In genomic region chrX:72714471-72714916, GRCh38 we compare ENCODE assay signal across 9 cellular contexts. TPM values are rescaled to one million over a fixed set of nuclear protein-coding genes. Genes with fewer than 3 reads are reported as not detected.
DNase-seq lines count a peak whose midpoint lies in the region; ATAC-seq, FAIRE-seq and TF ChIP-seq lines count a peak whose summit lies in the region.
"Had no signal": no experiment of that assay in that cellular context is flagged by ENCODE, and none has a peak within 500 bp of the region (broad histone marks: within the 10 kb centered on the region; RNA-seq: fewer than 3 reads in every experiment).

No MANE protein-coding gene starts in this region.

- no peaks in the 10 kb centered on the region for H4K20me1 ChIP-seq in endothelial cell of umbilical vein (replicated peaks; ENCODE audit: control insufficient read depth, extremely low read depth, insufficient read depth, low read length)
- H4K20me1 ChIP-seq: BLaER1 had no signal

- no peaks in the 10 kb centered on the region for H3K27me3 ChIP-seq in MG63
- H3K27me3 ChIP-seq in endothelial cell of umbilical vein (ENCODE audit: control insufficient read depth in 2 of 2, insufficient read depth in 2 of 2, low read length in 2 of 2) = no peaks in the 10 kb centered on the region
- no peaks in the 10 kb centered on the region for H3K27me3 ChIP-seq in lung (ENCODE audit: control insufficient read depth, insufficient read depth)
- H3K27me3 ChIP-seq in subcutaneous abdominal adipose tissue (ENCODE audit: control insufficient read depth in 5 of 5, insufficient read depth in 4 of 5, low read length in 5 of 5) = peaks cover 0 to 2% (median 0%) of the 10 kb centered on the region in 5 donors

- no peaks in the 10 kb centered on the region for H3K9me1 ChIP-seq in endothelial cell of umbilical vein (replicated peaks; ENCODE audit: control insufficient read depth, extremely low read depth, insufficient read depth, low read length)

- no peak for TF ChIP-seq POLR2A in endothelial cell of umbilical vein (IDR thresholded peaks at IDR 0.05; ENCODE audit: low read depth, low read length)

- H3K27ac ChIP-seq in endothelial cell of umbilical vein (ENCODE audit: insufficient read depth, low read depth, low read length) (peak overlapping the region; percentile 57), lung (ENCODE audit: low read depth in 1 of 2, low read length in 1 of 2) (peak overlapping the region; percentile 6 to 72), subcutaneous abdominal adipose tissue (ENCODE audit: low read depth, low read length) (peak overlapping the region; percentile 32)
- H3K27ac ChIP-seq: BLaER1 had no signal

- dilution Hi-C loops in endothelial cell of umbilical vein (cut with MboI; ENCODE audit: extremely low pct_ligation_motif_present, low sequenced_read_pairs) = no loop called here

- peak overlapping the region; percentile 76 for H2AFZ ChIP-seq in endothelial cell of umbilical vein (ENCODE audit: low read depth, low read length)

- DNase-seq in NCI-H187 (lab: John Stamatoyannopoulos, UW) (peak; percentile 17 to 21), NCI-H187 treated with DMSO at 0.1 percent for 48 hours (lab: John Stamatoyannopoulos, UW) (no peak), MG63 (peak; percentile 80), T-cell (no peak), endothelial cell of umbilical vein (ENCODE audit: low read depth, low spot score) (peak; percentile 68), lung (ENCODE audit: low spot score) (peak; percentile 46)

- H3K9ac ChIP-seq in endothelial cell of umbilical vein (replicated peaks; ENCODE audit: extremely low read depth, insufficient read depth, low read length) = peak overlapping the region; percentile 48
- peak overlapping the region in 3 of 5 donors; percentile 53 to 59 (median 58) for H3K9ac ChIP-seq in subcutaneous abdominal adipose tissue (ENCODE audit: low read length in 5 of 5)
- H3K9ac ChIP-seq: BLaER1 had no signal

- peaks cover 1 to 12% (median 11%) of the 10 kb centered on the region in 3 donors for H3K4me1 Mint-ChIP-seq in T-cell

- WGBS in lung, 2 donors = 2 to 31% methylated on average over 13 of the region's 13 CpGs

- H3K9me3 ChIP-seq in MG63 (no peaks in the 10 kb centered on the region), endothelial cell of umbilical vein (replicated peaks; ENCODE audit: control insufficient read depth, insufficient read depth, low read length) (no peaks in the 10 kb centered on the region), lung (ENCODE audit: control insufficient read depth in 2 of 2, insufficient read depth in 1 of 2, low read length in 1 of 2) (peaks cover 0 to 2% of the 10 kb centered on the region in 2 donors), subcutaneous abdominal adipose tissue (ENCODE audit: control insufficient read depth in 5 of 5, low read length in 5 of 5) (no peaks in the 10 kb centered on the region)

- no peak overlapping the region for H3K27ac Mint-ChIP-seq in T-cell

- FAIRE-seq in endothelial cell of umbilical vein (lab: Jason Lieb, UNC) = peak; percentile 85

- H3K79me2 ChIP-seq in endothelial cell of umbilical vein (ENCODE audit: control insufficient read depth, insufficient read depth, low read length) = no peaks in the 10 kb centered on the region

- peaks cover 16 to 19% of the 10 kb centered on the region in 2 donors for H3K27me3 Mint-ChIP-seq in T-cell

- H3K36me3 Mint-ChIP-seq in T-cell = no peaks in the 10 kb centered on the region

- H3K36me3 ChIP-seq in MG63 (no peaks in the 10 kb centered on the region), endothelial cell of umbilical vein (ENCODE audit: control insufficient read depth in 2 of 2, extremely low read depth in 1 of 2, insufficient read depth in 2 of 2, low read length in 2 of 2) (no peaks in the 10 kb centered on the region), lung (ENCODE audit: control insufficient read depth in 2 of 2, insufficient read depth in 2 of 2, low read length in 2 of 2) (no peaks in the 10 kb centered on the region), subcutaneous abdominal adipose tissue (ENCODE audit: control insufficient read depth in 5 of 5, insufficient read depth in 5 of 5, low read length in 5 of 5) (no peaks in the 10 kb centered on the region)
- H3K36me3 ChIP-seq: BLaER1 had no signal

- CTCF ChIA-PET in T-cell (lab: Charles Lee) (no interaction called here), endothelial cell of umbilical vein (lab: Charles Lee) (interaction anchor here (1.0 kb wide), 1 partner anchor 469 kb away, joined by 4 read pairs; no protein-coding TSS in a partner anchor)

- TSS peak; percentile 16 for BruUV-seq in endothelial cell of umbilical vein (replicated peaks; lab: Mats Ljungman, UMichigan)

- H3K4me3 ChIP-seq in MG63 = peak overlapping the region; percentile 47
- H3K4me3 ChIP-seq in endothelial cell of umbilical vein (replicated peaks in 1 of 3; ENCODE audit: insufficient read depth in 1 of 3, low read depth in 1 of 3, low read length in 3 of 3) = peak overlapping the region; percentile 34 to 79 (median 44)
- no peak overlapping the region for H3K4me3 ChIP-seq in lung
- peak overlapping the region; percentile 53 to 71 (median 65) for H3K4me3 ChIP-seq in subcutaneous abdominal adipose tissue (ENCODE audit: low read depth in 1 of 5, low read length in 5 of 5)
- H3K4me3 ChIP-seq: BLaER1 had no signal

- H3K9me3 Mint-ChIP-seq in T-cell = no peaks in the 10 kb centered on the region

- H3K4me3 Mint-ChIP-seq in T-cell = peak overlapping the region; percentile 64 to 71 (median 65)

- H3K4me1 ChIP-seq in endothelial cell of umbilical vein (ENCODE audit: control insufficient read depth, extremely low read depth, insufficient read depth, low read length) (peaks cover 10% of the 10 kb centered on the region), lung (ENCODE audit: control insufficient read depth in 2 of 2, insufficient read depth in 2 of 2, low read length in 2 of 2) (peaks cover 0 to 3% of the 10 kb centered on the region in 2 donors), subcutaneous abdominal adipose tissue (ENCODE audit: control insufficient read depth in 5 of 5, insufficient read depth in 5 of 5, low read length in 5 of 5) (peaks cover 0 to 12% (median 5%) of the 10 kb centered on the region in 5 donors)
- H3K4me1 ChIP-seq: BLaER1 had no signal

- TF ChIP-seq CTCF in endothelial cell of umbilical vein (IDR thresholded peaks at IDR 0.05; ENCODE audit: extremely low read depth in 1 of 2, insufficient read depth in 1 of 2, low read depth in 1 of 2, low read length in 2 of 2) (peak in 1 of 2 donors; percentile 5), lung (IDR thresholded peaks at IDR 0.05; ENCODE audit: control extremely low read depth, extremely low read depth) (no peak)

- no peak for ATAC-seq in T-cell (replicated peaks in 1 of 4)
- ATAC-seq in lung (ENCODE audit: insufficient read depth, low FRiP score) = peak; percentile 67
- no peak for ATAC-seq in GM18907 (IDR thresholded peaks at IDR 0.05; ENCODE audit: unreplicated experiment)

- H3K4me2 ChIP-seq in endothelial cell of umbilical vein (ENCODE audit: insufficient read depth, low read length) = peak overlapping the region; percentile 81
- H3K4me2 ChIP-seq: BLaER1 had no signal

- POLR2A ChIA-PET in T-cell (lab: Charles Lee) = no interaction called here
- POLR2A ChIA-PET in endothelial cell of umbilical vein (lab: Charles Lee) = interaction anchor here (0.7 kb wide), 2 partner anchors 13 to 1144 kb away, joined by 3 read pairs; no protein-coding TSS in a partner anchor

- intact Hi-C loops in endothelial cell of umbilical vein (cut with micrococcal nuclease) = loop anchor here (5.0 kb wide), 1 partner anchor 92 kb away; no protein-coding TSS in a partner anchor

TF ChIP-seq in endothelial cell of umbilical vein, 7 proteins besides CTCF, POLR2A, EP300 and RAD21:
- TF ChIP-seq EZH2 (IDR thresholded peaks at IDR 0.05; ENCODE audit: borderline replicate concordance, low read depth, low read length, severe bottlenecking) (no peak), JUN (IDR thresholded peaks at IDR 0.05; ENCODE audit: borderline replicate concordance, insufficient read depth, insufficient read length, low read depth) (no peak), POLR2AphosphoS5 (IDR thresholded peaks at IDR 0.05; ENCODE audit: insufficient read depth, low read depth, low read length) (no peak), MYC (IDR thresholded peaks at IDR 0.05; ENCODE audit: low read depth, low read length) (no peak), MAX (IDR thresholded peaks at IDR 0.05; ENCODE audit: insufficient read depth, insufficient read length) (no peak), GATA2 (IDR thresholded peaks at IDR 0.05; ENCODE audit: insufficient read depth, insufficient read length, low read depth, low read length) (no peak), FOS (IDR thresholded peaks at IDR 0.05; ENCODE audit: borderline replicate concordance, insufficient read depth, low read length) (no peak)
TF ChIP-seq in endothelial cell of umbilical vein: peak in this region for 0.

RNA-seq across cellular contexts. Expression of gene PHKA1, which starts 0.4 kb away (rescaled TPM):
- total RNA-seq in MG63 (2014; rRNA removed; shearing (Covaris generic); ENCODE audit: low replicate concordance) = 1.6 and 2.1 TPM in 2 replicates
- total RNA-seq in T-cell (under 1 TPM; 0.30 to 0.67 (median 0.44) TPM), endothelial cell of umbilical vein (5.5 and 7.1 TPM in 2 replicates), lung (1 to 10 TPM; 3.8 to 4.0 TPM)
- polyA plus RNA-seq in endothelial cell of umbilical vein (2.8 and 3.3 TPM in 2 replicates), lung (1 to 10 TPM; 1.1 to 2.5 TPM)
- 4.1 and 4.2 TPM in 2 replicates for polyA plus RNA-seq in endothelial cell of umbilical vein (2011; cell fraction: cytosol; rRNA removed)
- polyA plus RNA-seq in endothelial cell of umbilical vein (2011; cell fraction: nucleus; rRNA removed) = 10.7 and 11.2 TPM in 2 replicates
- polyA plus RNA-seq in endothelial cell of umbilical vein (2012) = 8.2 and 9.4 TPM in 2 replicates
- polyA minus RNA-seq in endothelial cell of umbilical vein = 7.1 and 8.9 TPM in 2 replicates
- 9.3 TPM for polyA minus RNA-seq in endothelial cell of umbilical vein (2011; cell fraction: cytosol; rRNA and poly(A)+ RNA removed)
- polyA minus RNA-seq in endothelial cell of umbilical vein (2011; cell fraction: nucleus; rRNA and poly(A)+ RNA removed) = 6.4 and 7.5 TPM in 2 replicates

Comparison
In these comparisons a context has a peak if more than half of its experiments do, and no peak if none do; other contexts are left out.
1. DNase-seq: peak in NCI-H187 (2 of 2), MG63 (single experiment), endothelial cell of umbilical vein (single experiment) and lung (single experiment); none in NCI-H187 treated with DMSO at 0.1 percent for 48 hours (single experiment) and T-cell (0 of 34).
2. Peak in every context shown above with its lines, with median percentiles within 50 percentile points of each other: H3K27ac ChIP-seq.